In genomic region chr2:85602476-85603234, GRCh38 we compare ENCODE assay signal across 1 cellular context.
A peak's percentile ranks its signal among the peaks of the same experiment; 100 is the strongest.
TF ChIP-seq lines count a peak whose summit lies in the region.

Gene TMEM150A (minus strand): TSS chr2:85602698. CDS start chr2:85601948, 750 bp downstream.

TF ChIP-seq in GM12878, 131 proteins besides CTCF, POLR2A, EP300 and RAD21 (continued from another document and continues in another):
- TF ChIP-seq E2F8 (IDR thresholded peaks at IDR 0.05; ENCODE audit: low read depth, partially characterized antibody) (no peak), PAX5 (IDR thresholded peaks at IDR 0.05; ENCODE audit: borderline replicate concordance, low read depth, low read length) (peak; percentile 30; the same call in 1 of the 2 replicates), ZZZ3 (IDR thresholded peaks at IDR 0.05; ENCODE audit: control insufficient read depth, insufficient read length, low read depth) (no peak), RFX5 (IDR thresholded peaks at IDR 0.05; ENCODE audit: low read depth, low read length) (no peak), BCL3 (IDR thresholded peaks at IDR 0.05; ENCODE audit: borderline replicate concordance, insufficient read depth, low read depth, low read length, poor library complexity, severe bottlenecking) (no peak), CHD4 (IDR thresholded peaks at IDR 0.05) (no peak), PRDM15 (CRISPR knock-in tag; IDR thresholded peaks at IDR 0.05) (no peak), RUNX3 (IDR thresholded peaks at IDR 0.05; ENCODE audit: low read length) (no peak; the same call in 1 of the 2 replicates), SIX5 (IDR thresholded peaks at IDR 0.05; ENCODE audit: low read depth, low read length, severe bottlenecking) (peak; percentile 90), YBX1 (IDR thresholded peaks at IDR 0.05) (no peak), ZBTB40 (IDR thresholded peaks at IDR 0.05; ENCODE audit: borderline replicate concordance) (no peak), NR2C1 (IDR thresholded peaks at IDR 0.05) (peak; percentile 76), ELK1 (IDR thresholded peaks at IDR 0.05; ENCODE audit: low read depth, low read length) (peak; percentile 24; the same call in 1 of the 2 replicates), MEF2A (IDR thresholded peaks at IDR 0.05; ENCODE audit: insufficient read depth, low read depth, low read length) (no peak), ZNF687 (IDR thresholded peaks at IDR 0.05) (peak; percentile 65), HDAC6 (IDR thresholded peaks at IDR 0.05; ENCODE audit: unreplicated experiment) (peak; percentile 20), ZNF622 (IDR thresholded peaks at IDR 0.05) (no peak), NBN (IDR thresholded peaks at IDR 0.05) (0 out of 2 replicates have a peak, but pooled peaks have one; percentile 26), MTA3 (IDR thresholded peaks at IDR 0.05; ENCODE audit: borderline replicate concordance, low read length) (no peak), STAT1 (conservative IDR thresholded peaks at IDR 0.05) (peak; percentile 48; the same call in 1 of the 2 replicates), HDGF (IDR thresholded peaks at IDR 0.05) (no peak), EGR1 (IDR thresholded peaks at IDR 0.05; ENCODE audit: borderline replicate concordance in 1 of 2, low read depth in 2 of 2, low read length in 2 of 2) (peak in 1 of 2 experiments; percentile 95; a peak in 2 of 3 replicates), CHD2 (IDR thresholded peaks at IDR 0.05; ENCODE audit: borderline replicate concordance, low read depth, low read length) (peak; percentile 28; the same call in 1 of the 2 replicates), ETV6 (conservative IDR thresholded peaks at IDR 0.05 in 1 of 2, IDR thresholded peaks at IDR 0.05 in 1 of 2; ENCODE audit: borderline replicate concordance in 1 of 2, low read depth in 1 of 2) (no peak), USF2 (IDR thresholded peaks at IDR 0.05; ENCODE audit: borderline replicate concordance, low read depth, low read length) (no peak; the same call in 1 of the 2 replicates), NR2F1 (conservative IDR thresholded peaks at IDR 0.05) (peak; percentile 65), CUX1 (IDR thresholded peaks at IDR 0.05; ENCODE audit: insufficient replicate concordance, low read depth, low read length) (no peak), RB1 (IDR thresholded peaks at IDR 0.05; ENCODE audit: borderline replicate concordance) (no peak), POLR2AphosphoS2 (IDR thresholded peaks at IDR 0.05; ENCODE audit: low read depth, low read length) (no peak; the same call in 1 of the 2 replicates), MEF2B (IDR thresholded peaks at IDR 0.05; ENCODE audit: partially characterized antibody, poor library complexity, severe bottlenecking) (no peak), BCL11A (IDR thresholded peaks at IDR 0.05; ENCODE audit: low read depth, low read length) (no peak), SREBF1 (IDR thresholded peaks at IDR 0.05; ENCODE audit: low read length) (0 out of 2 replicates have a peak, but pooled peaks have one; percentile 22)
